In the genomic region with DNA sequence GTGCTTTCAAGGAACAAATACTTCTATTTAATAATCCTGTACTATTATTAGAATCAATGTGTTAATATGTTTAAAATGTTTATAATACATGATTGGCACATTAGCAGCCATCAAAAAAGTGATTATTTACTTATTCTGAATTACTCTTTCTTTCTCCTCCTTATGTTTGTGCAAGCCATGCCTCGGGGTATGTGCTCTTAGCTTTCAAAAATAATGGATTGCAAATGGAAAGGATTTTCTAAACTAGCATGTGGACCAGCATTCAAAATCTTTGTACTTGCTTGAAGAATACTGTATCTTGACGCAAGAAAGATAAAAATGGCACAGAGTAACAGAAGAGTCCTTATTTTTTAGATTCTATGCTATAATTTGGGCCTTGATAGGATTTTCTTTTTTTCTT, we compare ENCODE assay signal across 27 cellular contexts.
"Had no signal": no experiment of that assay in that cellular context is flagged by ENCODE, and none has a peak within 500 bp of the region (broad histone marks: within the 10 kb centered on the region; RNA-seq: fewer than 3 reads in every experiment).

No MANE protein-coding gene starts in this region.

- H3K36me3 ChIP-seq: breast epithelium, esophagus muscularis mucosa, gastrocnemius medialis, heart left ventricle, lower lobe of right lung, neutrophil, ovary, prostate gland, thoracic aorta, upper lobe of left lung had no signal

- H3K4me1 ChIP-seq: breast epithelium, esophagus muscularis mucosa, gastrocnemius medialis, heart left ventricle, lower lobe of right lung, prostate gland, upper lobe of left lung had no signal

- H3K27ac ChIP-seq: breast epithelium, coronary artery, esophagus muscularis mucosa, gastrocnemius medialis, heart left ventricle, lower lobe of right lung, neutrophil, ovary, prostate gland, thoracic aorta, upper lobe of left lung had no signal

- H3K4me3 ChIP-seq: breast epithelium, coronary artery, esophagus muscularis mucosa, gastrocnemius medialis, heart left ventricle, lower lobe of right lung, ovary, prostate gland, thoracic aorta, upper lobe of left lung had no signal

- H3K9me3 ChIP-seq: breast epithelium, esophagus muscularis mucosa, gastrocnemius medialis, lower lobe of right lung, neutrophil, ovary, prostate gland, thoracic aorta, upper lobe of left lung had no signal

- ATAC-seq: activated CD4-positive, CD25-positive, alpha-beta regulatory T cell treated with anti-CD3 and anti-CD28 coated beads, Interleukin-2, amount 50 U/mL, for 24 hours; activated T-cell treated with anti-CD3 and anti-CD28 coated beads, Interleukin-2, amount 50 U/mL, for 72 hours; gastrocnemius medialis; heart left ventricle; left lobe of liver; lower lobe of right lung; naive thymus-derived CD8-positive, alpha-beta T cell; stimulated activated naive B cell treated with anti-CD40 and anti-IgM and Interleukin-4, amounts not matched to agents 10 μg/mL and 1 μg/mL and 100 μg/mL, for 72 hours had no signal

- H3K27me3 ChIP-seq: breast epithelium, esophagus muscularis mucosa, gastrocnemius medialis, heart left ventricle, neutrophil, ovary, upper lobe of left lung had no signal

- DNase-seq: activated CD4-positive, alpha-beta memory T cell treated with anti-CD3 and anti-CD28 coated beads, Interleukin-2, amount 10 ng/mL, durations not matched to agents 7 days and 5 days; activated CD4-positive, alpha-beta T cell treated with anti-CD3 and anti-CD28 coated beads, Interleukin-2, amount 10 ng/mL, durations not matched to agents 24 days and 14 days; activated effector memory CD4-positive, alpha-beta T cell treated with Interleukin-2 at 50 U/mL for 16 hours; activated naive CD4-positive, alpha-beta T cell treated with anti-CD3 and anti-CD28 coated beads for 36 hours; activated naive CD8-positive, alpha-beta T cell treated with anti-CD3 and anti-CD28 coated beads, Interleukin-2, amount 10 ng/mL, durations not matched to agents 7 days and 5 days; activated T-cell treated with anti-CD3 and anti-CD28 coated beads, Interleukin-2, amount 50 U/mL, for 72 hours; amniotic stem cell; cerebellar nuclear complex; gastrocnemius medialis; heart left ventricle; kidney; lower lobe of right lung; naive thymus-derived CD8-positive, alpha-beta T cell; ovary; stimulated activated CD4-positive, alpha-beta T cell treated with anti-CD3 and anti-CD28 coated beads, Interleukin-2, amount 100 ng/mL, for 48 hours; stimulated activated CD8-positive, alpha-beta memory T cell treated with anti-CD3 and anti-CD28 coated beads, Interleukin-4, amount 100 ng/mL, for 48 hours; stimulated activated naive B cell treated with anti-CD40 and anti-IgM and Interleukin-4, amounts not matched to agents 10 μg/mL and 1 μg/mL and 100 μg/mL, for 72 hours; T-helper 2 cell; upper lobe of left lung had no signal
